22 cellular contexts compared by ENCODE assay signal in genomic region chr6:33843086-33843695, GRCh38. TPM values are rescaled to one million over a fixed set of nuclear protein-coding genes. Genes with fewer than 3 reads are reported as not detected.
DNase-seq lines count a peak whose midpoint lies in the region; FAIRE-seq and TF ChIP-seq lines count a peak whose summit lies in the region.
"Had no signal": no experiment of that assay in that cellular context is flagged by ENCODE, and none has a peak within 500 bp of the region (broad histone marks: within the 10 kb centered on the region; RNA-seq: fewer than 3 reads in every experiment).

No MANE protein-coding gene starts in this region.

- DNase-seq in DMS 273 (lab: John Stamatoyannopoulos, UW; ENCODE audit: unreplicated experiment) (peak; percentile 35), DMS 273 treated with DMSO at 0.1 percent for 48 hours (lab: John Stamatoyannopoulos, UW) (no peak), astrocyte (ENCODE audit: low read depth) (peak; percentile 12), mesendoderm (no peak), smooth muscle cell (lab: John Stamatoyannopoulos, UW; ENCODE audit: unreplicated experiment) (no peak), GDM1 (lab: John Stamatoyannopoulos, UW) (no peak), brain microvascular endothelial cell (no peak), MV-4-11 (lab: John Stamatoyannopoulos, UW) (no peak)
- DNase-seq: COR-L47, GOT3, NCI-H1694, NCI-H2171, NCI-H446 treated with DMSO at 0.1 percent for 48 hours, NCI-H748 treated with DMSO at 0.1 percent for 48 hours, Peyer's patch, SHP77 treated with DMSO at 0.1 percent for 48 hours had no signal

- H3K4ac ChIP-seq in mesendoderm (ENCODE audit: low read depth, low read length), result no peak overlapping the region

- peaks cover 9% of the 10 kb centered on the region for H3K27me3 Mint-ChIP-seq in astrocyte (ENCODE audit: low read depth, unreplicated experiment)

- no peaks in the 10 kb centered on the region for H3K27me3 ChIP-seq in astrocyte (ENCODE audit: insufficient read depth, low read length)
- no peaks in the 10 kb centered on the region for H3K27me3 ChIP-seq in mesendoderm (ENCODE audit: insufficient read depth, low read length, poor library complexity)
- H3K27me3 ChIP-seq in smooth muscle cell (ENCODE audit: low read depth), result no peaks in the 10 kb centered on the region
- H3K27me3 ChIP-seq in brain microvascular endothelial cell (replicated peaks), result no peaks in the 10 kb centered on the region
- H3K27me3 ChIP-seq: Peyer's patch had no signal

- in situ Hi-C loops in brain microvascular endothelial cell (cut with HindIII; ENCODE audit: low pct_ligation_motif_present, low sequenced_read_pairs), result no loop called here

- H2AFZ ChIP-seq in astrocyte (ENCODE audit: low read depth, low read length) (peak overlapping the region; percentile 58), smooth muscle cell (ENCODE audit: low read depth) (peak overlapping the region; percentile 10)

- peaks cover 14% of the 10 kb centered on the region for H3F3A ChIP-seq in smooth muscle cell (ENCODE audit: low read depth)

- TF ChIP-seq CTCF in astrocyte (IDR thresholded peaks at IDR 0.05; ENCODE audit: insufficient read depth, low read depth, low read length) (no peak), smooth muscle cell (IDR thresholded peaks at IDR 0.05; ENCODE audit: borderline replicate concordance, insufficient read depth, poor library complexity, severe bottlenecking) (no peak), brain microvascular endothelial cell (IDR thresholded peaks at IDR 0.05; ENCODE audit: low read depth, low read length, missing control alignments) (no peak)

- no peak overlapping the region for H2AK5ac ChIP-seq in mesendoderm (ENCODE audit: low read length)

- H3K27ac ChIP-seq in astrocyte (ENCODE audit: low read depth, low read length) (no peak overlapping the region), mesendoderm (ENCODE audit: low read depth, low read length) (no peak overlapping the region), smooth muscle cell (ENCODE audit: low read depth) (peak overlapping the region; percentile 37), brain microvascular endothelial cell (no peak overlapping the region)
- H3K27ac ChIP-seq: 22Rv1, Peyer's patch had no signal

- no peak overlapping the region for H2BK15ac ChIP-seq in mesendoderm (replicated peaks; ENCODE audit: low read depth)

- H3K4me1 Mint-ChIP-seq in astrocyte (ENCODE audit: low read depth, unreplicated experiment), result peaks cover 29% of the 10 kb centered on the region

- H3K36me3 Mint-ChIP-seq in astrocyte (ENCODE audit: low read depth, unreplicated experiment), result no peaks in the 10 kb centered on the region
- H3K36me3 Mint-ChIP-seq: CD14-positive monocyte had no signal

- H3K4me2 ChIP-seq in astrocyte (ENCODE audit: low read length) (no peak overlapping the region), mesendoderm (ENCODE audit: low read length) (no peak overlapping the region), smooth muscle cell (no peak overlapping the region)

- H3K4me1 ChIP-seq in astrocyte (ENCODE audit: insufficient read depth, low read length) (peaks cover 26% of the 10 kb centered on the region), mesendoderm (ENCODE audit: control insufficient read depth, low read depth, low read length) (peaks cover 6% of the 10 kb centered on the region), smooth muscle cell (ENCODE audit: low read depth) (peaks cover 15% of the 10 kb centered on the region)

- no peak overlapping the region for H3K4me3 ChIP-seq in astrocyte (ENCODE audit: insufficient read depth, low read depth, low read length)
- H3K4me3 ChIP-seq in mesendoderm (ENCODE audit: low read length), result no peak overlapping the region
- no peak overlapping the region for H3K4me3 ChIP-seq in smooth muscle cell
- no peak overlapping the region for H3K4me3 ChIP-seq in brain microvascular endothelial cell (ENCODE audit: low read depth, low read length)
- H3K4me3 ChIP-seq: Peyer's patch had no signal

- no peak overlapping the region for H3K4me3 Mint-ChIP-seq in astrocyte (ENCODE audit: unreplicated experiment)
- H3K4me3 Mint-ChIP-seq: CD14-positive monocyte had no signal

- no peak overlapping the region for H4K5ac ChIP-seq in mesendoderm (ENCODE audit: low read length)

- H3K27ac Mint-ChIP-seq in astrocyte (ENCODE audit: unreplicated experiment), result no peak overlapping the region
- H3K27ac Mint-ChIP-seq: CD14-positive monocyte had no signal

- H3K18ac ChIP-seq in mesendoderm (ENCODE audit: low read length), result no peak overlapping the region

- FAIRE-seq in astrocyte (lab: Jason Lieb, UNC), result no peak
- FAIRE-seq: GM12891, GM19239, HTR-8/SVneo had no signal

- H4K8ac ChIP-seq in mesendoderm (ENCODE audit: low read depth, low read length), result no peak overlapping the region

- no peak overlapping the region for H3K9ac ChIP-seq in astrocyte (ENCODE audit: low read length)
- H3K9ac ChIP-seq in mesendoderm (ENCODE audit: low read length), result no peak overlapping the region
- no peak overlapping the region for H3K9ac ChIP-seq in smooth muscle cell (ENCODE audit: low read depth)

- H2BK120ac ChIP-seq in mesendoderm (ENCODE audit: low read depth, low read length), result no peak overlapping the region

- H3K9me3 ChIP-seq in astrocyte (ENCODE audit: insufficient read depth, low read depth, low read length) (no peaks in the 10 kb centered on the region), smooth muscle cell (replicated peaks; ENCODE audit: low read depth) (no peaks in the 10 kb centered on the region)
- H3K9me3 ChIP-seq: Peyer's patch had no signal

- no CpG with 5 or more reads among the region's 15 CpGs for WGBS in mesendoderm (ENCODE audit: extremely low coverage, insufficient coverage, low lambda C conversion rate)
- 41% methylated on average over 14 of the region's 15 CpGs for WGBS in smooth muscle cell (ENCODE audit: low lambda C conversion rate)

- no peaks in the 10 kb centered on the region for H4K20me1 ChIP-seq in astrocyte (ENCODE audit: insufficient read depth, low read length)
- no peaks in the 10 kb centered on the region for H4K20me1 ChIP-seq in smooth muscle cell (ENCODE audit: low read depth)

- H2BK5ac ChIP-seq in mesendoderm (ENCODE audit: low read length), result no peak overlapping the region

- H3K36me3 ChIP-seq in astrocyte (ENCODE audit: insufficient read depth, low read length) (no peaks in the 10 kb centered on the region), mesendoderm (ENCODE audit: control insufficient read depth, insufficient read depth, low read length) (no peaks in the 10 kb centered on the region), smooth muscle cell (ENCODE audit: low read depth) (no peaks in the 10 kb centered on the region), brain microvascular endothelial cell (replicated peaks) (no peaks in the 10 kb centered on the region)
- H3K36me3 ChIP-seq: Peyer's patch had no signal

- no peak overlapping the region for H3K23ac ChIP-seq in mesendoderm (ENCODE audit: low read length)

- H3K9me3 Mint-ChIP-seq in astrocyte (ENCODE audit: unreplicated experiment), result peaks cover 3% of the 10 kb centered on the region
- H3K9me3 Mint-ChIP-seq: CD14-positive monocyte had no signal

- H3K79me2 ChIP-seq in astrocyte (ENCODE audit: insufficient read depth, low read length) (no peaks in the 10 kb centered on the region), mesendoderm (ENCODE audit: control insufficient read depth, insufficient read depth, low read length) (no peaks in the 10 kb centered on the region), smooth muscle cell (ENCODE audit: low read depth) (no peaks in the 10 kb centered on the region)

- H3K79me1 ChIP-seq in mesendoderm (ENCODE audit: low read length), result no peaks in the 10 kb centered on the region

- peak overlapping the region; percentile 28 for H3K56ac ChIP-seq in mesendoderm (ENCODE audit: low read length)

RNA-seq across cellular contexts. Expression of gene MLN, which starts 39.4 kb away (rescaled TPM):
- total RNA-seq in astrocyte (not detected in 2 replicates), smooth muscle cell (not detected in 2 replicates)
- polyA plus RNA-seq in mesendoderm (2013, experiment 1 of 2), result not detected
- not detected for polyA plus RNA-seq in mesendoderm (2013, experiment 2 of 2)
- not detected in 2 replicates for polyA plus RNA-seq in smooth muscle cell
- total RNA-seq: G401, Peyer's patch had no signal
- polyA plus RNA-seq: CD14-positive monocyte had no signal

RNA-seq across cellular contexts. Expression of gene LEMD2, which starts 54.3 kb away (rescaled TPM):
- total RNA-seq in astrocyte (57.1 and 62.2 TPM in 2 replicates), smooth muscle cell (48.8 and 52.4 TPM in 2 replicates)
- polyA plus RNA-seq in mesendoderm (2013, experiment 1 of 2), result 23.7 TPM
- polyA plus RNA-seq in mesendoderm (2013, experiment 2 of 2), result 22.2 TPM
- polyA plus RNA-seq in smooth muscle cell, result 87.3 and 91.6 TPM in 2 replicates

Comparison
In these comparisons a context has a peak if more than half of its experiments do, and no peak if none do; other contexts are left out.
1. DNase-seq: peak in DMS 273 (single experiment) and astrocyte (single experiment); none in DMS 273 treated with DMSO at 0.1 percent for 48 hours (single experiment), mesendoderm (single experiment), smooth muscle cell (single experiment), GDM1 (single experiment), brain microvascular endothelial cell (single experiment) and MV-4-11 (single experiment).